18 cellular contexts compared by ENCODE assay signal in genomic region chr4:3083732-3084131, GRCh38. TPM values are rescaled to one million over a fixed set of nuclear protein-coding genes. Genes with fewer than 3 reads are reported as not detected.
"Had no signal": no experiment of that assay in that cellular context is flagged by ENCODE, and none has a peak within 500 bp of the region (broad histone marks: within the 10 kb centered on the region; RNA-seq: fewer than 3 reads in every experiment).

No MANE protein-coding gene starts in this region.

- ATAC-seq: esophagus mucosa had no signal

- H3K4me3 ChIP-seq: SK-N-MC, tibial nerve had no signal

- H3K9me3 Mint-ChIP-seq: activated naive CD4-positive, alpha-beta T cell treated with anti-CD3 and anti-CD28 coated beads, Interleukin-2, amount 10 ng/mL, durations not matched to agents 7 days and 5 days had no signal

- H3K27me3 ChIP-seq: tibial nerve had no signal

- H3K9me3 ChIP-seq: tibial nerve had no signal

- DNase-seq: activated CD4-positive, CD25-positive, alpha-beta regulatory T cell; activated naive CD4-positive, alpha-beta T cell treated with anti-CD3 and anti-CD28 coated beads, Interleukin-2, amount 10 ng/mL, durations not matched to agents 7 days and 5 days; aorta; hippocampal formation; stimulated activated CD4-positive, alpha-beta T cell treated with anti-CD3 and anti-CD28 coated beads, Interleukin-4, amount 100 ng/mL, for 4 hours had no signal

- H3K27ac ChIP-seq: SK-N-MC, tibial nerve had no signal

- H3K27me3 Mint-ChIP-seq: activated naive CD4-positive, alpha-beta T cell treated with anti-CD3 and anti-CD28 coated beads, Interleukin-2, amount 10 ng/mL, durations not matched to agents 7 days and 5 days had no signal

- H3K27ac Mint-ChIP-seq: activated naive CD4-positive, alpha-beta T cell treated with anti-CD3 and anti-CD28 coated beads, Interleukin-2, amount 10 ng/mL, durations not matched to agents 7 days and 5 days had no signal

- FAIRE-seq: endometrium, TTC549 had no signal

- H3K4me3 Mint-ChIP-seq: activated naive CD4-positive, alpha-beta T cell treated with anti-CD3 and anti-CD28 coated beads, Interleukin-2, amount 10 ng/mL, durations not matched to agents 7 days and 5 days had no signal

RNA-seq across cellular contexts. Expression of gene HTT-AS, which starts 9.4 kb away (rescaled TPM):
- total RNA-seq: activated CD8-positive, alpha-beta memory T cell treated with anti-CD3 and anti-CD28 coated beads for 36 hours; aorta; esophagus mucosa; glomerular endothelial cell; kidney epithelial cell; liver; mesenteric fat pad; myocyte; skeletal muscle tissue; T-helper 1 cell treated with Interleukin-12 subunit alpha and Interleukin-12 subunit beta and Interleukin-4 antibody, amounts not matched to agents 30 ng/mL and 1 ng/mL, for 36 hours; tibial nerve had no signal
- polyA plus RNA-seq: aorta, liver had no signal
